ENCODE assay signal across 8 cellular contexts in genomic region chr20:31699801-31700728, GRCh38. TPM values are rescaled to one million over a fixed set of nuclear protein-coding genes. Genes with fewer than 3 reads are reported as not detected.
A peak's percentile ranks its signal among the peaks of the same experiment; 100 is the strongest.
DNase-seq lines count a peak whose midpoint lies in the region; ATAC-seq and TF ChIP-seq lines count a peak whose summit lies in the region.

No MANE protein-coding gene starts in this region.

- no peak for DNase-seq in activated naive CD4-positive, alpha-beta T cell treated with anti-CD3 and anti-CD28 coated beads, Interleukin-2, amount 50 U/mL, for 72 hours (ENCODE audit: low spot score in 2 of 2)
- DNase-seq in activated naive CD4-positive, alpha-beta T cell (lab: John Stamatoyannopoulos, UW), result no peak
- DNase-seq in upper lobe of left lung (no peak), HEK293T (ENCODE audit: extremely low spot score) (no peak)
- no peak for DNase-seq in effector CD8-positive, alpha-beta T cell (lab: John Stamatoyannopoulos, UW)

- H3K4me3 Mint-ChIP-seq in brain, result no peak overlapping the region

- peaks cover 0 to 16% of the 10 kb centered on the region in 2 donors for H3K9me3 Mint-ChIP-seq in activated naive CD4-positive, alpha-beta T cell treated with anti-CD3 and anti-CD28 coated beads, Interleukin-2, amount 50 U/mL, for 72 hours
- peaks cover 0 to 2% (median 0%) of the 10 kb centered on the region in 5 experiments for H3K9me3 Mint-ChIP-seq in brain

- no peak overlapping the region for H3K4me3 ChIP-seq in muscle layer of duodenum (ENCODE audit: low read depth in 1 of 2, low read length in 2 of 2)
- H3K4me3 ChIP-seq in upper lobe of left lung, result no peak overlapping the region

- H3K27ac ChIP-seq in muscle layer of duodenum (ENCODE audit: low read length) (peak overlapping the region; percentile 92), upper lobe of left lung (peak overlapping the region; percentile 82 to 99 (median 90))

- TF ChIP-seq CTCF in brain (conservative IDR thresholded peaks at IDR 0.05) (no peak), upper lobe of left lung (IDR thresholded peaks at IDR 0.05) (no peak)

- peaks cover 53% of the 10 kb centered on the region for H3K4me1 Mint-ChIP-seq in brain

- WGBS in upper lobe of left lung, 2 donors, result 80 to 91% methylated on average over 7 of the region's 7 CpGs

- H3K36me3 Mint-ChIP-seq in activated naive CD4-positive, alpha-beta T cell treated with anti-CD3 and anti-CD28 coated beads, Interleukin-2, amount 50 U/mL, for 72 hours, result peaks cover 23 to 54% of the 10 kb centered on the region in 2 donors
- peaks cover 54% of the 10 kb centered on the region for H3K36me3 Mint-ChIP-seq in brain

- TF ChIP-seq POLR2A in upper lobe of left lung (IDR thresholded peaks at IDR 0.05), result no peak

- no peaks in the 10 kb centered on the region for H3K9me3 ChIP-seq in muscle layer of duodenum (ENCODE audit: control insufficient read depth in 1 of 2, low read length in 2 of 2)
- no peaks in the 10 kb centered on the region for H3K9me3 ChIP-seq in upper lobe of left lung

- ATAC-seq in activated naive CD4-positive, alpha-beta T cell treated with anti-CD3 and anti-CD28 coated beads, Interleukin-2, amount 50 U/mL, for 72 hours, result peak in 1 of 2 donors; percentile 42
- no peak for ATAC-seq in upper lobe of left lung (ENCODE audit: low FRiP score in 2 of 2)
- no peak for ATAC-seq in esophagus mucosa

- H3K36me3 ChIP-seq in muscle layer of duodenum (ENCODE audit: control insufficient read depth in 1 of 2, insufficient read depth in 2 of 2, low read length in 2 of 2), result peaks cover 0 to 5% of the 10 kb centered on the region in 2 donors
- peaks cover 0 to 33% (median 5%) of the 10 kb centered on the region in 4 donors for H3K36me3 ChIP-seq in upper lobe of left lung

- POLR2A ChIA-PET in HEK293T (lab: Yijun Ruan, JAX), result interaction anchor here (1.0 kb wide), 1 partner anchor 24 kb away, joined by 5 read pairs; no protein-coding TSS in a partner anchor

- no peaks in the 10 kb centered on the region for H3K27me3 Mint-ChIP-seq in brain

- no peak for TF ChIP-seq EP300 in upper lobe of left lung (IDR thresholded peaks at IDR 0.05)

- H3K27ac Mint-ChIP-seq in activated naive CD4-positive, alpha-beta T cell treated with anti-CD3 and anti-CD28 coated beads, Interleukin-2, amount 50 U/mL, for 72 hours, result peak overlapping the region; percentile 70 to 72
- peak overlapping the region in 4 of 5 experiments; percentile 2 to 98 (median 90) for H3K27ac Mint-ChIP-seq in brain

- H3K4me1 ChIP-seq in muscle layer of duodenum (ENCODE audit: control insufficient read depth in 1 of 2, insufficient read depth in 2 of 2, low read length in 2 of 2), result peaks cover 15 to 22% of the 10 kb centered on the region in 2 donors
- peaks cover 64 to 97% (median 83%) of the 10 kb centered on the region in 4 donors for H3K4me1 ChIP-seq in upper lobe of left lung

- no peaks in the 10 kb centered on the region for H3K27me3 ChIP-seq in muscle layer of duodenum (ENCODE audit: low read depth, low read length)
- no peaks in the 10 kb centered on the region for H3K27me3 ChIP-seq in upper lobe of left lung

- CTCF ChIA-PET in HEK293T (lab: Yijun Ruan, JAX), result interaction anchor here (2.0 kb wide), 1 partner anchor 38 kb away, joined by 8 read pairs; no protein-coding TSS in a partner anchor

TF ChIP-seq in HEK293T, 16 proteins besides CTCF, POLR2A, EP300 and RAD21:
- no peak for TF ChIP-seq TARDBP (IDR thresholded peaks at IDR 0.05)
- TF ChIP-seq PKNOX1 (IDR thresholded peaks at IDR 0.05), result no peak
- no peak for TF ChIP-seq FOXM1 (IDR thresholded peaks at IDR 0.05; ENCODE audit: borderline replicate concordance)
- TF ChIP-seq NFRKB (IDR thresholded peaks at IDR 0.05), result no peak
- TF ChIP-seq FOXA1 (IDR thresholded peaks at IDR 0.05), result no peak
- no peak for TF ChIP-seq SUZ12 (IDR thresholded peaks at IDR 0.05)
- TF ChIP-seq HDGF (IDR thresholded peaks at IDR 0.05; ENCODE audit: borderline replicate concordance), result no peak
- no peak for TF ChIP-seq L3MBTL2 (conservative IDR thresholded peaks at IDR 0.05)
- TF ChIP-seq SP1 (IDR thresholded peaks at IDR 0.05), result no peak
- no peak for TF ChIP-seq ELF4 (IDR thresholded peaks at IDR 0.05)
- no peak for TF ChIP-seq ARNT (IDR thresholded peaks at IDR 0.05)
- TF ChIP-seq LEF1 (IDR thresholded peaks at IDR 0.05; ENCODE audit: borderline replicate concordance), result no peak
TF ChIP-seq in HEK293T: peak in this region for 0.

RNA-seq across cellular contexts. Expression of gene BCL2L1, which starts 22.6 kb away (rescaled TPM):
- 100 to 1,000 TPM in 1 of 2 donors, 10 to 100 TPM in 1; 86.6 to 143 TPM for total RNA-seq in activated naive CD4-positive, alpha-beta T cell treated with anti-CD3 and anti-CD28 coated beads, Interleukin-2, amount 50 U/mL, for 72 hours
- polyA plus RNA-seq in brain (ENCODE audit: insufficient read depth, low read depth, low replicate concordance), result 184 TPM
- total RNA-seq in upper lobe of left lung, result 100 to 1,000 TPM; 131 to 245 (median 182) TPM
- total RNA-seq in esophagus mucosa, result 76.6 TPM

RNA-seq across cellular contexts. Expression of gene TPX2, which starts 39.0 kb away (rescaled TPM):
- total RNA-seq in activated naive CD4-positive, alpha-beta T cell treated with anti-CD3 and anti-CD28 coated beads, Interleukin-2, amount 50 U/mL, for 72 hours, result 100 to 1,000 TPM; 123 to 215 TPM
- 150 TPM for polyA plus RNA-seq in brain (ENCODE audit: insufficient read depth, low read depth, low replicate concordance)
- total RNA-seq in upper lobe of left lung (1 to 10 TPM; 1.0 to 6.7 (median 3.8) TPM), esophagus mucosa (32.6 TPM)
